In the genomic region with DNA sequence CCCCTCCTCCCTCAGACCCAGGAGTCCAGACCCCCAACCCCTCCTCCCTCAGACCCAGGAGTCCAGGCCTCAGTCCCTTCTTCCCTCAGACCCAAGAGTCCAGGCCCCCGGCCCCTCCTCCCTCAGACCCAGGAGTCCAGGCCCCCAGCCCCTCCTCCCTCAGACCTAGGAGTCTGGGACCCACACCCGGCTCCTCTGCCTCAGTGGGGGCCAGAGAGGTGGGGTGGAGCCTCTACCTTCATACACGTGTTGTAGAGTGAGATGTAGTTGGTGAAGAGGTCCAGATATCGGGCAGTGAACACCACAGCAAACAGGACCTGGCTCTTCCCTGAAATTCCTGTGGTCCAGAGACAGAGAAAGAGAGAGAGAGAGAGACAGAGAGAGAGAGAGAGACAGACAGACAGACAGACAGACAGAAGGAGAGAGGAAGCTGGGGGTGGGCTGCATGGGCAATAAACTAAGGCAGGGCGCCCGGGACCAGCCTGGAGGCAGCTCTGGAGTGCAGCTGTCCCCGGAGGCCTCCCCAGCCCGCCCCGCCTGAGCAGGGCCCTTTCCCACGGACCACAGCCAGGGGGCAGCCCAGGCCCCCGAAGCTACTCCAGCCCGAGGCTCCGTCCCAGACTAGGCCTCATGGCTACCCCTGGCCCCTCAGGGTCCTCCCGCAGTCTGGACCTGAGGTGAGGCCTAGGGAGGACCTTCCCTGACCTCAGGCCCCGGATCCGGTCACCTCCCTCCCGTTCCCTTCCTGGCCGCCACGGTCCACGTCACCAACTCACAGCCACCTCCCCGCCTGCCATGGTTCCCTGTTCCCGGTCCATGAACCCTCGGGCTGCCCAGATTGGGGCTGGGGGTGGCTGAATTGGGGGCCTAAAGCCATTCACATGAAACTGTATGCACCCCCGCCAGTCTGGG, we compare ENCODE assay signal across 8 cellular contexts. TPM values are rescaled to one million over a fixed set of nuclear protein-coding genes. Genes with fewer than 3 reads are reported as not detected.
DNase-seq lines count a peak whose midpoint lies in the region; ATAC-seq and TF ChIP-seq lines count a peak whose summit lies in the region.

No MANE protein-coding gene starts in this region.

- H3K9ac ChIP-seq in HUES6 (ENCODE audit: low read length), result peak overlapping the region; percentile 89

- H3K4me3 ChIP-seq in GM12865 (ENCODE audit: low read depth, low read length) (peak overlapping the region; percentile 97), HUES6 (ENCODE audit: low read depth, low read length) (peak overlapping the region; percentile 83)

- H3K36me3 Mint-ChIP-seq in T-helper 17 cell (ENCODE audit: low read depth), result peaks cover 8% of the 10 kb centered on the region

- H3K9me3 ChIP-seq in HUES6 (ENCODE audit: control insufficient read depth, insufficient read depth, low read depth, low read length) (no peaks in the 10 kb centered on the region), T-helper 17 cell (ENCODE audit: control insufficient read depth, low read length, poor library complexity, severe bottlenecking) (no peaks in the 10 kb centered on the region)

- peaks cover 8% of the 10 kb centered on the region for H3K27me3 Mint-ChIP-seq in T-helper 17 cell

- peak; percentile 77 for DNase-seq in GM12865 (ENCODE audit: low read depth)
- peak; percentile 45 to 58 (median 50) for DNase-seq in T-helper 17 cell
- DNase-seq in astrocyte of the hippocampus (ENCODE audit: low read depth, low spot score), result peak; percentile 89
- peak; percentile 78 for DNase-seq in hepatic stellate cell (ENCODE audit: low spot score)
- DNase-seq in retina, result peak; percentile 82
- DNase-seq in NCI-H2107 (lab: John Stamatoyannopoulos, UW), result no peak

- peak; percentile 57 for TF ChIP-seq CTCF in GM12865 (IDR thresholded peaks at IDR 0.05; ENCODE audit: insufficient read depth, low read depth, low read length, missing control alignments)

- peak overlapping the region; percentile 90 for H3K4me3 Mint-ChIP-seq in T-helper 17 cell

- peaks cover 27% of the 10 kb centered on the region for H3K4me1 Mint-ChIP-seq in T-helper 17 cell

- H3K27ac ChIP-seq in HUES6 (ENCODE audit: low read depth, low read length), result peak overlapping the region; percentile 82

- H3K36me3 ChIP-seq in HUES6 (ENCODE audit: control insufficient read depth, insufficient read depth, low read length), result peaks cover 35% of the 10 kb centered on the region

- ATAC-seq in T-helper 17 cell (peak; percentile 76), HG03097 (IDR thresholded peaks at IDR 0.05; ENCODE audit: low FRiP score, unreplicated experiment) (no peak)

- H3K4me1 ChIP-seq in HUES6 (ENCODE audit: control insufficient read depth, insufficient read depth, low read length), result peaks cover 27% of the 10 kb centered on the region

- peaks cover 30% of the 10 kb centered on the region for H3K27me3 ChIP-seq in HUES6 (ENCODE audit: control insufficient read depth, insufficient read depth, low read length)

- peak overlapping the region; percentile 92 for H3K27ac Mint-ChIP-seq in T-helper 17 cell

RNA-seq across cellular contexts. Expression of gene KDELR1, which starts 0.9 kb away (rescaled TPM):
- total RNA-seq in T-helper 17 cell, result 10 to 100 TPM; 34.0 to 41.3 TPM

RNA-seq across cellular contexts. Expression of gene GRIN2D, which starts 3.0 kb away (rescaled TPM):
- under 1 TPM; 0.08 to 0.17 TPM for total RNA-seq in T-helper 17 cell

RNA-seq across cellular contexts. Expression of gene SYNGR4, which starts 26.3 kb away (rescaled TPM):
- not detected for total RNA-seq in T-helper 17 cell

RNA-seq across cellular contexts. Expression of gene TMEM143, which starts 26.7 kb away (rescaled TPM):
- 1 to 10 TPM; 7.9 to 8.8 TPM for total RNA-seq in T-helper 17 cell

RNA-seq across cellular contexts. Expression of gene GRWD1, which starts 55.3 kb away (rescaled TPM):
- total RNA-seq in T-helper 17 cell, result 10 to 100 TPM; 32.5 TPM
